8 cellular contexts compared by ENCODE assay signal in the genomic region with DNA sequence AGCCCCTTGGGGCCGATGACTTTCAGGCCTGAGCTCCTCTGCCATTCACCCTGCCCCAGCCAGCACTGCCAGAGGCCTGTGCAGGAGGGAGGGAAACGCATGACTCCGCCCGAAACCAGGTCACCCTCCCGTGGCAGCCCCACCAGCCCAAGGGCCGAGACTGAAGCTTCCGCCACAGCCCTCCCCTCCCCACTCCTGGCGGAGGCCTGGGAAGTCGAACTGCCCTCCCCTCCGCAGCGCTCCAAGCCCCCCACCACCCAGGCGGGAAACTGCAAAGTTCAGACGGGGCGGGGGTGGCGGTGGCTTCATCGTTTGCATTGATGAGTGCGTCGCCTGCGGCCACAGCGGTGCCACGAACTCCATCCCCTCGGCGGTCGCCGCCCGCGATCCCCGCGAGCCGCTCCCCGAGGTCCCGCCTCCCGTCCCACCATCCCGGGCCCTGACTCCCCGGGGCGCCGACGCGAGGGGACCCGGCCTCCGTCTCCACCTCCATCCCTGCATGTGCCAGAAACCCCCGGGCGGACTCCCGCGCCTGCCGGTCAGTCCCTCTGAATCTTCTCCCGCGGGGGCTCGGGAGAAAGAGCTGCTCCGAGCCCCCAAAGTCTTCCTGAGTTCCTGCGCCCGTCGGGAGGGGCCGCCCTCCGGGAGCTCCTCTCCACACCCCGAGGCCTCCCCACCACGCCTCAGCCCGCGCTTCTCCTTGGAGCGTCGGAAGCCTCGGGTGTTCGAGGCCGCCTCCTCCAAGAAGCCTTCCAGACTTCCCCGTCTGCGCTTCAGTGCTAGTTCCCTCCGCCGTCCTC. TPM values are rescaled to one million over a fixed set of nuclear protein-coding genes. Genes with fewer than 3 reads are reported as not detected.
A peak's percentile ranks its signal among the peaks of the same experiment; 100 is the strongest.
DNase-seq lines count a peak whose midpoint lies in the region; ATAC-seq and TF ChIP-seq lines count a peak whose summit lies in the region.

No MANE protein-coding gene starts in this region.

- peak overlapping the region; percentile 75 for H3K4me3 ChIP-seq in SJCRH30
- peak overlapping the region; percentile 4 for H3K4me3 ChIP-seq in epithelial cell of esophagus (ENCODE audit: low read length)
- peak overlapping the region; percentile 27 for H3K4me3 ChIP-seq in neuron (ENCODE audit: low read length)

- peaks cover 9% of the 10 kb centered on the region; the same call in 1 of the 2 replicates for H3K4me1 ChIP-seq in SJCRH30
- H3K4me1 ChIP-seq in neuron (ENCODE audit: insufficient read depth, low read length): no peaks in the 10 kb centered on the region

- peak; percentile 57 for DNase-seq in NCI-H82 (lab: John Stamatoyannopoulos, UW)
- no peak for DNase-seq in NCI-H82 treated with DMSO at 0.1 percent for 48 hours (lab: John Stamatoyannopoulos, UW; ENCODE audit: unreplicated experiment)
- DNase-seq in SJCRH30: no peak
- DNase-seq in epithelial cell of esophagus (ENCODE audit: low read depth): no peak
- no peak for DNase-seq in iPS-NIHi11 (ENCODE audit: low spot score)
- no peak for DNase-seq in activated gamma-delta T cell treated with Interleukin-2 at 50 U/mL for 16 hours

- no peaks in the 10 kb centered on the region for H3K36me3 ChIP-seq in SJCRH30
- H3K36me3 ChIP-seq in neuron (ENCODE audit: insufficient read depth, low read length): no peaks in the 10 kb centered on the region

- H3K9me3 ChIP-seq in SJCRH30 (replicated peaks) (no peaks in the 10 kb centered on the region), neuron (ENCODE audit: low read length) (no peaks in the 10 kb centered on the region)

- peak overlapping the region; percentile 15 for H2AFZ ChIP-seq in neuron (ENCODE audit: low read depth, low read length)

- ATAC-seq in HG02571 (IDR thresholded peaks at IDR 0.05; ENCODE audit: unreplicated experiment): peak; percentile 11

- H3K27me3 ChIP-seq in SJCRH30 (no peaks in the 10 kb centered on the region), neuron (ENCODE audit: insufficient read depth, low read length) (peaks cover 23% of the 10 kb centered on the region)

- peak overlapping the region; percentile 79 for H3K27ac ChIP-seq in SJCRH30

- no peak for TF ChIP-seq CTCF in epithelial cell of esophagus (IDR thresholded peaks at IDR 0.05; ENCODE audit: insufficient read depth, low read depth, low read length, missing control alignments)

RNA-seq across cellular contexts. Expression of gene MELTF, which starts 0.7 kb away (rescaled TPM):
- 4.7 and 6.0 TPM in 2 replicates for total RNA-seq in SJCRH30 (2014; rRNA removed; shearing (Covaris generic))

Comparison
In these comparisons a context has a peak if more than half of its experiments do, and no peak if none do; other contexts are left out.
1. H3K4me3 ChIP-seq: peak in every context shown above with its lines; median percentile 75 in SJCRH30; 27 in neuron; 4 in epithelial cell of esophagus.